Comparison of ENCODE assay signal across 9 cellular contexts in the genomic region with DNA sequence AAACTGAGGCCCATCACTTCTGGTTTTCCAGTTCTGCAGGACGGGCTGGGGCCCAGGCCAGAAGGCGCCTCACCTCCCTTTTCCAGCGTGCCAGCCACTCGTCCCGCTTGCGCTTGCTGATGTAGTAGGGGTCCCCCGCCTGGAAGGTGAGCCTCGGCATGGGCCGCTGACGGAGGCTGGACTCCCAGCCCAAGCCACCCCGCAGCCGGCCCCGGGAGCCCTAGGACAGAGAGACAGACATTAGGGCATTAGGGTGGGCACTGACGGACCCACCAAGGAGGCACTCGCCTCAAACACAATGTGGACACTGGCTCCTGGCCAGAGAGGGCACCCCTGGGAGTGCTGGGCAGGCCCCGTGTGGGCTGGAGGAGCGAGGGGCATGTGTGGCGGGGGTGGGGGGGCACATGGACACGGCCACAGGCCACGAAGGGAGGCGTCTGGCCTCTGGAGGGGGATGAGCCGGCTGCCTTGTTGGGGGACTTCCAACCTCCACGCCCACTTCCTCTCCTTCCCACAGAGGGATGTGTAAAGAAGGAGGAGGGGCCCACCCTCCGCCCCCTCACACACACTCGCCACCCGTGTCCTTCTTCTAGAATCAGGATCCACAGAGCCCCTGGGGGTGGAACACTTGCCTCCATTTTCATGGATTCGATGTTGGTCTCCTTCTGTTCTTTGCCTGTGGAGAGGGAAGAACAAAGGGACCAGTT.
DNase-seq lines count a peak whose midpoint lies in the region; ATAC-seq, FAIRE-seq and TF ChIP-seq lines count a peak whose summit lies in the region.
"Had no signal": no experiment of that assay in that cellular context is flagged by ENCODE, and none has a peak within 500 bp of the region (broad histone marks: within the 10 kb centered on the region; RNA-seq: fewer than 3 reads in every experiment).

No MANE protein-coding gene starts in this region.

- H3K4me2 ChIP-seq in DOHH2 (ENCODE audit: low read length), result peak overlapping the region; percentile 28; the same call in 1 of the 2 replicates
- no peak overlapping the region for H3K4me2 ChIP-seq in H1 (ENCODE audit: insufficient read depth in 1 of 2, low read depth in 2 of 2, low read length in 2 of 2)

- H3K4ac ChIP-seq in H1 (replicated peaks; ENCODE audit: insufficient read length, low read depth, low read length), result no peak overlapping the region

- no peaks in the 10 kb centered on the region for H3K9me3 ChIP-seq in DOHH2 (ENCODE audit: control insufficient read depth, insufficient read depth, low read length)
- no peaks in the 10 kb centered on the region for H3K9me3 ChIP-seq in H1 (ENCODE audit: insufficient read depth in 2 of 2, low read depth in 1 of 2, low read length in 1 of 2)

- no peak overlapping the region for H3K9ac ChIP-seq in H1 (replicated peaks in 1 of 4; ENCODE audit: extremely low read depth in 1 of 4, low read depth in 3 of 4, low read length in 3 of 4)

- no peak for FAIRE-seq in H1 (lab: Jason Lieb, UNC)

- H3K27ac ChIP-seq in DOHH2 (ENCODE audit: low read depth, low read length), result no peak overlapping the region
- H3K27ac ChIP-seq in H1 (ENCODE audit: low read depth, low read length), result no peak overlapping the region

- no peak overlapping the region for H3K56ac ChIP-seq in H1 (replicated peaks; ENCODE audit: insufficient read length, low read depth, low read length)

- no peaks in the 10 kb centered on the region for H3K9me2 ChIP-seq in DOHH2 (replicated peaks; ENCODE audit: control insufficient read depth, low read length)

- peak; percentile 55 for DNase-seq in activated CD4-positive, alpha-beta T cell treated with anti-CD3 and anti-CD28 coated beads for 48 hours
- DNase-seq in H1 (ENCODE audit: low read depth in 1 of 2, low spot score in 2 of 2) (no peak), GOT3 (lab: John Stamatoyannopoulos, UW) (no peak)
- DNase-seq in stimulated activated CD4-positive, alpha-beta T cell treated with anti-CD3 and anti-CD28 coated beads, Interleukin-15, amount 100 ng/mL, for 24 hours, result peak; percentile 59
- DNase-seq: GF-D8 had no signal

- H2BK5ac ChIP-seq in H1 (ENCODE audit: low read depth, low read length), result peak overlapping the region; percentile 44; the same call in 1 of the 2 replicates

- no peak for TF ChIP-seq EP300 in H1 (IDR thresholded peaks at IDR 0.05; ENCODE audit: borderline replicate concordance in 1 of 2, low read depth in 2 of 2, low read length in 2 of 2)

- TF ChIP-seq POLR2A in H1 (IDR thresholded peaks at IDR 0.05; ENCODE audit: control extremely low read depth in 1 of 2, low read depth in 2 of 2, low read length in 2 of 2), result no peak

- H3K36me3 ChIP-seq in DOHH2 (ENCODE audit: control insufficient read depth, low read length) (no peaks in the 10 kb centered on the region), H1 (ENCODE audit: control insufficient read depth in 2 of 4, insufficient read depth in 4 of 4, low read length in 3 of 4) (no peaks in the 10 kb centered on the region)

- H3K4me3 ChIP-seq in DOHH2 (ENCODE audit: low read length), result no peak overlapping the region
- no peak overlapping the region for H3K4me3 ChIP-seq in H1 (ENCODE audit: extremely low read depth in 1 of 4, insufficient read depth in 2 of 4, low read depth in 3 of 4, low read length in 4 of 4)

- no peak overlapping the region for H4K91ac ChIP-seq in H1 (replicated peaks; ENCODE audit: insufficient read length, low read length)

- H3K4me1 ChIP-seq in DOHH2 (ENCODE audit: control insufficient read depth, low read length) (peaks cover 58% of the 10 kb centered on the region), H1 (replicated peaks in 1 of 4; ENCODE audit: control insufficient read depth in 3 of 4, insufficient read depth in 4 of 4, low read length in 3 of 4) (peaks cover 0 to 31% (median 17%) of the 10 kb centered on the region in 4 experiments; a peak in 6 of 7 replicates)

- no peak for ATAC-seq in HG02642 (IDR thresholded peaks at IDR 0.05; ENCODE audit: poor library complexity, unreplicated experiment)
- ATAC-seq in GM19328 (IDR thresholded peaks at IDR 0.05; ENCODE audit: unreplicated experiment), result no peak
- no peak for ATAC-seq in GM18502 (IDR thresholded peaks at IDR 0.05; ENCODE audit: poor library complexity, unreplicated experiment)

- H3K23ac ChIP-seq in H1 (ENCODE audit: insufficient read length), result no peak overlapping the region

- H3K18ac ChIP-seq in H1 (ENCODE audit: extremely low read depth, low read length), result peak overlapping the region; percentile 81; the same call in 1 of the 2 replicates

- H3K79me2 ChIP-seq in DOHH2 (ENCODE audit: control insufficient read depth, low read length) (no peaks in the 10 kb centered on the region), H1 (ENCODE audit: control insufficient read depth in 1 of 2, insufficient read depth in 2 of 2, low read length in 2 of 2) (no peaks in the 10 kb centered on the region)

- H3K79me1 ChIP-seq in H1 (ENCODE audit: low read depth, low read length), result no peaks in the 10 kb centered on the region

- no peak overlapping the region for H4K5ac ChIP-seq in H1 (ENCODE audit: insufficient read length, low read depth, low read length)

- H2BK120ac ChIP-seq in H1 (replicated peaks; ENCODE audit: low read depth, low read length), result no peak overlapping the region

- H3F3A ChIP-seq in DOHH2 (ENCODE audit: control insufficient read depth, insufficient read depth), result no peaks in the 10 kb centered on the region

- H4K20me1 ChIP-seq in DOHH2 (ENCODE audit: control insufficient read depth, insufficient read depth, low read depth, low read length) (peaks cover 4% of the 10 kb centered on the region; the same call in 1 of the 2 replicates), H1 (replicated peaks in 1 of 2; ENCODE audit: control insufficient read depth in 1 of 2, insufficient read depth in 2 of 2, low read length in 2 of 2) (no peaks in the 10 kb centered on the region)

- no peak overlapping the region for H3K14ac ChIP-seq in H1 (ENCODE audit: insufficient read length)

- H2AK5ac ChIP-seq in H1 (ENCODE audit: low read depth, low read length), result no peak overlapping the region

- H2BK15ac ChIP-seq in H1 (ENCODE audit: low read length), result peak overlapping the region; percentile 46; the same call in 1 of the 2 replicates

- H2AFZ ChIP-seq in H1 (ENCODE audit: low read length), result no peak overlapping the region

- POLR2A ChIA-PET in H1 (lab: Charles Lee; ENCODE audit: partially characterized antibody), result interaction anchor here (2.9 to 5.1 kb wide), 3 partner anchors 11 to 18 kb away, joined by 17 to 37 read pairs (median 18); no protein-coding TSS in a partner anchor

- H3K27me3 ChIP-seq in DOHH2 (ENCODE audit: control insufficient read depth, low read length), result peaks cover 9% of the 10 kb centered on the region
- no peaks in the 10 kb centered on the region for H3K27me3 ChIP-seq in H1 (replicated peaks in 1 of 4; ENCODE audit: control insufficient read depth in 3 of 4, extremely low read depth in 1 of 4, insufficient read depth in 3 of 4, low read length in 3 of 4)

- H4K8ac ChIP-seq in H1 (ENCODE audit: extremely low read depth, insufficient read depth, low read length), result no peak overlapping the region; the same call in 1 of the 2 replicates

- CTCF ChIA-PET in H1 (lab: Charles Lee; ENCODE audit: partially characterized antibody), result interaction anchor here (0.8 to 6.9 kb wide), 8 partner anchors 7 to 50 kb away, joined by 3 to 53 read pairs (median 14); no protein-coding TSS in a partner anchor

- H2BK12ac ChIP-seq in H1 (ENCODE audit: low read depth, low read length), result 0 out of 2 replicates have a peak overlapping the region, but pooled peaks have one; percentile 82

- TF ChIP-seq CTCF in DOHH2 (IDR thresholded peaks at IDR 0.05; ENCODE audit: low read depth, low read length, poor library complexity, severe bottlenecking) (no peak), H1 (IDR thresholded peaks at IDR 0.05; ENCODE audit: control extremely low read depth in 1 of 3, insufficient read depth in 1 of 3, low read depth in 1 of 3, low read length in 3 of 3) (no peak)

- peak overlapping the region; percentile 61; the same call in 1 of the 2 replicates for H2BK20ac ChIP-seq in H1 (ENCODE audit: low read length)

- WGBS in H1 (ENCODE audit: extremely low coverage in 1 of 2, insufficient coverage in 1 of 2, insufficient read length in 1 of 2, insufficient replicate concordance in 2 of 2, low coverage in 1 of 2, low lambda C conversion rate in 2 of 2, missing lambda C conversion rate in 1 of 2), 2 experiments, result 87% methylated on average over 19 of the region's 27 CpGs; no CpG with 5 or more reads in 1 of the 2 experiments

- H3K23me2 ChIP-seq in H1 (ENCODE audit: low read depth, low read length), result peaks cover 7% of the 10 kb centered on the region; the same call in 1 of the 2 replicates

- TF ChIP-seq RAD21 in H1 (IDR thresholded peaks at IDR 0.05 in 1 of 2, conservative IDR thresholded peaks at IDR 0.05 in 1 of 2; ENCODE audit: low read depth in 2 of 2, low read length in 2 of 2), result no peak

TF ChIP-seq in H1, 55 proteins besides CTCF, POLR2A, EP300 and RAD21:
- TF ChIP-seq KDM5A (IDR thresholded peaks at IDR 0.05; ENCODE audit: low read length) (no peak), SP2 (IDR thresholded peaks at IDR 0.05; ENCODE audit: low read length) (no peak), JUND (IDR thresholded peaks at IDR 0.05; ENCODE audit: low read length) (no peak), CTBP2 (IDR thresholded peaks at IDR 0.05; ENCODE audit: borderline replicate concordance, insufficient read depth, insufficient read length, low read length) (no peak), ASH2L (IDR thresholded peaks at IDR 0.05; ENCODE audit: low read length) (no peak), FOSL1 (IDR thresholded peaks at IDR 0.05; ENCODE audit: insufficient read depth, low read depth, low read length) (no peak), NRF1 (IDR thresholded peaks at IDR 0.05; ENCODE audit: low read depth, low read length) (no peak), POLR2AphosphoS5 (IDR thresholded peaks at IDR 0.05; ENCODE audit: low read depth, low read length) (no peak), RFX5 (IDR thresholded peaks at IDR 0.05; ENCODE audit: borderline replicate concordance, low read depth, low read length) (no peak), CREB1 (IDR thresholded peaks at IDR 0.05) (no peak), ZNF274 (IDR thresholded peaks at IDR 0.05; ENCODE audit: borderline replicate concordance, extremely low read depth, low read length) (no peak), SP1 (IDR thresholded peaks at IDR 0.05; ENCODE audit: low read depth, low read length) (no peak), SP4 (IDR thresholded peaks at IDR 0.05; ENCODE audit: low read length) (no peak), SUZ12 (IDR thresholded peaks at IDR 0.05; ENCODE audit: low read length) (no peak)
- TF ChIP-seq, protein P1, sequence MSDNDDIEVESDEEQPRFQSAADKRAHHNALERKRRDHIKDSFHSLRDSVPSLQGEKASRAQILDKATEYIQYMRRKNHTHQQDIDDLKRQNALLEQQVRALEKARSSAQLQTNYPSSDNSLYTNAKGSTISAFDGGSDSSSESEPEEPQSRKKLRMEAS (IDR thresholded peaks at IDR 0.05), result no peak

Comparison
In these comparisons a context has a peak if more than half of its experiments do, and no peak if none do; other contexts are left out.
1. DNase-seq: peak in activated CD4-positive, alpha-beta T cell treated with anti-CD3 and anti-CD28 coated beads for 48 hours (single experiment) and stimulated activated CD4-positive, alpha-beta T cell treated with anti-CD3 and anti-CD28 coated beads, Interleukin-15, amount 100 ng/mL, for 24 hours (single experiment); none in H1 (0 of 2) and GOT3 (single experiment).